In genomic region chr14:61260939-61261776, GRCh38 we compare ENCODE assay signal across 13 cellular contexts. TPM values are rescaled to one million over a fixed set of nuclear protein-coding genes. Genes with fewer than 3 reads are reported as not detected.
DNase-seq lines count a peak whose midpoint lies in the region; ATAC-seq and TF ChIP-seq lines count a peak whose summit lies in the region.
"Had no signal": no experiment of that assay in that cellular context is flagged by ENCODE, and none has a peak within 500 bp of the region (broad histone marks: within the 10 kb centered on the region; RNA-seq: fewer than 3 reads in every experiment).

No MANE protein-coding gene starts in this region.

- H3K4me3 ChIP-seq in MG63 (no peak overlapping the region), osteoblast (ENCODE audit: insufficient read depth, low read length) (no peak overlapping the region), heart left ventricle (no peak overlapping the region)
- H3K4me3 ChIP-seq: thoracic aorta had no signal

- 81 to 86% (median 83%) methylated on average over 8 of the region's 8 CpGs for WGBS in heart left ventricle, 4 donors

- H3K27me3 Mint-ChIP-seq in chondrocyte (ENCODE audit: low read depth), result no peaks in the 10 kb centered on the region

- H3K9me3 ChIP-seq in MG63 (no peaks in the 10 kb centered on the region), osteoblast (ENCODE audit: low read depth, low read length) (no peaks in the 10 kb centered on the region), heart left ventricle (no peaks in the 10 kb centered on the region)
- H3K9me3 ChIP-seq: thoracic aorta had no signal

- TF ChIP-seq CTCF in chondrocyte (IDR thresholded peaks at IDR 0.05), result peak; percentile 28
- peak; percentile 51 for TF ChIP-seq CTCF in osteoblast (IDR thresholded peaks at IDR 0.05; ENCODE audit: extremely low read depth, low read depth, low read length)
- no peak for TF ChIP-seq CTCF in heart left ventricle (IDR thresholded peaks at IDR 0.05)

- H3K27ac Mint-ChIP-seq in chondrocyte (ENCODE audit: unreplicated experiment), result peak overlapping the region; percentile 18
- H3K27ac Mint-ChIP-seq: activated T-helper 17 cell treated with anti-CD3 and anti-CD28 coated beads, Interleukin-2, amount 50 U/mL, for 72 hours had no signal

- H4K20me1 ChIP-seq in osteoblast (ENCODE audit: insufficient read depth, low read length), result no peaks in the 10 kb centered on the region

- peak overlapping the region; percentile 40 for H3K4me2 ChIP-seq in osteoblast (ENCODE audit: insufficient read depth, low read length)

- DNase-seq in DMS53 (lab: John Stamatoyannopoulos, UW), result peak; percentile 79
- DNase-seq in MG63, result peak; percentile 87
- no peak for DNase-seq in chondrocyte (ENCODE audit: low spot score)
- DNase-seq in osteoblast (ENCODE audit: insufficient read length, low spot score, missing footprints), result no peak
- DNase-seq in stimulated activated naive CD4-positive, alpha-beta T cell (lab: John Stamatoyannopoulos, UW), result no peak
- no peak for DNase-seq in heart left ventricle
- no peak for DNase-seq in globus pallidus (ENCODE audit: low spot score)
- DNase-seq: NCI-H1105 treated with DMSO at 0.1 percent for 48 hours; stimulated activated CD4-positive, alpha-beta T cell treated with anti-CD3 and anti-CD28 coated beads, Interleukin-4, amount 100 ng/mL, for 24 hours had no signal

- H2AFZ ChIP-seq in osteoblast (ENCODE audit: low read length), result no peak overlapping the region

- no peak for TF ChIP-seq POLR2A in heart left ventricle (IDR thresholded peaks at IDR 0.05)

- H3K4me1 ChIP-seq in osteoblast (ENCODE audit: insufficient read depth, low read length), result peaks cover 27% of the 10 kb centered on the region
- peaks cover 0 to 3% (median 0%) of the 10 kb centered on the region in 12 donors for H3K4me1 ChIP-seq in heart left ventricle

- peak overlapping the region; percentile 72 for H3K27ac ChIP-seq in osteoblast (ENCODE audit: low read depth, low read length)
- H3K27ac ChIP-seq in heart left ventricle, result no peak overlapping the region
- H3K27ac ChIP-seq: RWPE1, thoracic aorta had no signal

- H3K36me3 ChIP-seq in MG63 (no peaks in the 10 kb centered on the region), osteoblast (ENCODE audit: insufficient read depth, low read length) (no peaks in the 10 kb centered on the region), heart left ventricle (no peaks in the 10 kb centered on the region)
- H3K36me3 ChIP-seq: thoracic aorta had no signal

- H3K79me2 ChIP-seq in osteoblast (ENCODE audit: insufficient read depth, low read length), result no peaks in the 10 kb centered on the region

- intact Hi-C loops in heart left ventricle (cut with DNase I), result loop anchor here in 1 of 10 donors (10.0 kb wide), 1 partner anchor 574 kb away; no protein-coding TSS in a partner anchor

- H3K4me3 Mint-ChIP-seq in chondrocyte (ENCODE audit: unreplicated experiment), result no peak overlapping the region
- H3K4me3 Mint-ChIP-seq: activated T-helper 17 cell treated with anti-CD3 and anti-CD28 coated beads, Interleukin-2, amount 50 U/mL, for 72 hours had no signal

- H3K4me1 Mint-ChIP-seq in chondrocyte (ENCODE audit: low read depth), result peaks cover 54% of the 10 kb centered on the region
- H3K4me1 Mint-ChIP-seq: activated T-helper 17 cell treated with anti-CD3 and anti-CD28 coated beads, Interleukin-2, amount 50 U/mL, for 72 hours had no signal

- H3K36me3 Mint-ChIP-seq in chondrocyte (ENCODE audit: low read depth), result no peaks in the 10 kb centered on the region

- ATAC-seq in GM18907 (IDR thresholded peaks at IDR 0.05; ENCODE audit: unreplicated experiment), result no peak
- no peak for ATAC-seq in heart left ventricle
- ATAC-seq: activated T-helper 17 cell treated with anti-CD3 and anti-CD28 coated beads, Interleukin-2, amount 50 U/mL, for 72 hours had no signal

- no peaks in the 10 kb centered on the region for H3K9me3 Mint-ChIP-seq in chondrocyte (ENCODE audit: low read depth)
- H3K9me3 Mint-ChIP-seq: activated T-helper 17 cell treated with anti-CD3 and anti-CD28 coated beads, Interleukin-2, amount 50 U/mL, for 72 hours had no signal

- H3K27me3 ChIP-seq in MG63, result no peaks in the 10 kb centered on the region
- no peaks in the 10 kb centered on the region for H3K27me3 ChIP-seq in osteoblast (ENCODE audit: insufficient read depth, low read length)
- peaks cover 0 to 4% (median 0%) of the 10 kb centered on the region in 9 donors for H3K27me3 ChIP-seq in heart left ventricle

RNA-seq across cellular contexts. Expression of gene TMEM30B, which starts 20.0 kb away (rescaled TPM):
- total RNA-seq in MG63 (2014; rRNA removed; shearing (Covaris generic); ENCODE audit: low replicate concordance), result not detected in 2 replicates
- total RNA-seq in chondrocyte, result 2.7 to 9.3 TPM (median 7.9 TPM) in 3 replicates
- total RNA-seq in osteoblast, result 1.1 and 1.8 TPM in 2 replicates
- 1 to 10 TPM in 3 of 9 donors, under 1 TPM in 6; 0.12 to 2.4 (median 0.42) TPM for total RNA-seq in heart left ventricle
- polyA plus RNA-seq in heart left ventricle, result under 1 TPM; 0.11 to 0.24 TPM

Comparison
In these comparisons a context has a peak if more than half of its experiments do, and no peak if none do; other contexts are left out.
1. DNase-seq: peak in DMS53 (single experiment) and MG63 (single experiment); none in chondrocyte (single experiment), osteoblast (single experiment), stimulated activated naive CD4-positive, alpha-beta T cell (0 of 6), heart left ventricle (0 of 5) and globus pallidus (single experiment).
2. CTCF ChIP-seq: peak in chondrocyte (single experiment) and osteoblast (single experiment); none in heart left ventricle (0 of 12).